ENCODE assay signal across 20 cellular contexts in genomic region chr21:41681336-41681801, GRCh38.
DNase-seq lines count a peak whose midpoint lies in the region; ATAC-seq and TF ChIP-seq lines count a peak whose summit lies in the region.
"Had no signal": no experiment of that assay in that cellular context is flagged by ENCODE, and none has a peak within 500 bp of the region (broad histone marks: within the 10 kb centered on the region; RNA-seq: fewer than 3 reads in every experiment).

No MANE protein-coding gene starts in this region.

- peak overlapping the region; percentile 99 for H3K27ac ChIP-seq in 22Rv1
- H3K27ac ChIP-seq in PC-3 (ENCODE audit: low read length): peak overlapping the region; percentile 98
- H3K27ac ChIP-seq in esophagus (ENCODE audit: low read depth in 2 of 2, low read length in 1 of 2): peak overlapping the region; percentile 98 to 100
- H3K27ac ChIP-seq: cardiac muscle cell, heart left ventricle, testis had no signal

- POLR2A ChIA-PET in PC-3 (lab: Charles Lee; ENCODE audit: unreplicated experiment): no interaction called here

- BruUV-seq in PC-3 (replicated peaks; lab: Mats Ljungman, UMichigan): no TSS peak

- peak overlapping the region; percentile 17; the same call in 1 of the 2 replicates for H3K4me3 ChIP-seq in PC-3 (ENCODE audit: low read length)
- H3K4me3 ChIP-seq in esophagus (ENCODE audit: low read depth in 1 of 2, low read length in 2 of 2): peak overlapping the region in 1 of 2 donors; percentile 17
- H3K4me3 ChIP-seq: cardiac muscle cell, heart left ventricle, lung, testis had no signal

- peaks cover 12% of the 10 kb centered on the region; the same call in 1 of the 2 replicates for H3K79me2 ChIP-seq in PC-3 (ENCODE audit: low read length)

- peaks cover 93% of the 10 kb centered on the region for H3K4me1 ChIP-seq in PC-3 (ENCODE audit: insufficient read depth, low read length)
- H3K4me1 ChIP-seq in esophagus (ENCODE audit: control insufficient read depth in 2 of 2, insufficient read depth in 2 of 2, low read length in 1 of 2): peaks cover 11 to 43% of the 10 kb centered on the region in 2 donors

- H3K27ac Mint-ChIP-seq in progenitor cell of endocrine pancreas: peak overlapping the region; percentile 80
- H3K27ac Mint-ChIP-seq: activated B cell treated with CpG ODN at 0.5 μM for 24 hours; activated CD8-positive, alpha-beta T cell treated with anti-CD3 and anti-CD28 coated beads for 36 hours; CD4-positive, alpha-beta T cell; natural killer cell had no signal

- peak overlapping the region; percentile 4; the same call in 1 of the 2 replicates for H2AFZ ChIP-seq in PC-3 (ENCODE audit: low read length)

- H3K9me3 ChIP-seq in PC-3 (ENCODE audit: low read length) (no peaks in the 10 kb centered on the region), esophagus (ENCODE audit: control insufficient read depth in 2 of 2, insufficient read depth in 1 of 2, low read depth in 1 of 2, low read length in 1 of 2) (no peaks in the 10 kb centered on the region)
- H3K9me3 ChIP-seq: heart left ventricle, testis had no signal

- peak overlapping the region; percentile 58 for H3K9ac ChIP-seq in PC-3 (ENCODE audit: low read length)

- peaks cover 57% of the 10 kb centered on the region for H3K4me1 Mint-ChIP-seq in progenitor cell of endocrine pancreas (ENCODE audit: low read depth)
- H3K4me1 Mint-ChIP-seq: activated B cell treated with CpG ODN at 0.5 μM for 24 hours had no signal

- CTCF ChIA-PET in PC-3 (lab: Charles Lee): no interaction called here

- intact Hi-C loops in PC-3 (cut with micrococcal nuclease): loop anchor here (5.0 kb wide), 1 partner anchor 36 kb away; no protein-coding TSS in a partner anchor

- H3K27me3 ChIP-seq in PC-3 (ENCODE audit: low read length) (no peaks in the 10 kb centered on the region), esophagus (ENCODE audit: control insufficient read depth in 1 of 2, insufficient read depth in 2 of 2, low read length in 2 of 2) (no peaks in the 10 kb centered on the region)
- H3K27me3 ChIP-seq: cardiac muscle cell, testis had no signal

- no peaks in the 10 kb centered on the region for H3K9me3 Mint-ChIP-seq in progenitor cell of endocrine pancreas (ENCODE audit: low read depth)
- H3K9me3 Mint-ChIP-seq: activated B cell treated with CpG ODN at 0.5 μM for 24 hours; activated CD8-positive, alpha-beta T cell treated with anti-CD3 and anti-CD28 coated beads for 36 hours; CD4-positive, alpha-beta T cell; H9; natural killer cell had no signal

- H3K4me2 ChIP-seq in PC-3 (ENCODE audit: low read length): peak overlapping the region; percentile 72

- H3K36me3 ChIP-seq in PC-3 (ENCODE audit: low read depth, low read length): no peaks in the 10 kb centered on the region
- H3K36me3 ChIP-seq in esophagus (ENCODE audit: control insufficient read depth in 2 of 2, insufficient read depth in 2 of 2, low read length in 1 of 2): no peaks in the 10 kb centered on the region
- H3K36me3 ChIP-seq: cardiac muscle cell, heart left ventricle had no signal

- no peak overlapping the region for H3K4me3 Mint-ChIP-seq in progenitor cell of endocrine pancreas (ENCODE audit: low read depth)
- H3K4me3 Mint-ChIP-seq: activated B cell treated with CpG ODN at 0.5 μM for 24 hours; activated CD8-positive, alpha-beta T cell treated with anti-CD3 and anti-CD28 coated beads for 36 hours; CD4-positive, alpha-beta T cell; H9; natural killer cell had no signal

- TF ChIP-seq CTCF in 22Rv1 (IDR thresholded peaks at IDR 0.05) (no peak), PC-3 (conservative IDR thresholded peaks at IDR 0.05; ENCODE audit: low read depth, low read length) (no peak), progenitor cell of endocrine pancreas (IDR thresholded peaks at IDR 0.05; ENCODE audit: unreplicated experiment) (no peak)

- no peaks in the 10 kb centered on the region for H3K9me2 ChIP-seq in PC-3 (replicated peaks; ENCODE audit: low read length)

- ATAC-seq in PC-3 (no peak), GM21360 (IDR thresholded peaks at IDR 0.05; ENCODE audit: unreplicated experiment) (no peak), HG02678 (IDR thresholded peaks at IDR 0.05; ENCODE audit: unreplicated experiment) (no peak)
- ATAC-seq: activated CD8-positive, alpha-beta T cell treated with anti-CD3 and anti-CD28 coated beads for 36 hours; heart left ventricle; natural killer cell had no signal

- H3F3A ChIP-seq in PC-3 (ENCODE audit: low read length, unreplicated experiment): peaks cover 12% of the 10 kb centered on the region

- H3K36me3 Mint-ChIP-seq in progenitor cell of endocrine pancreas (ENCODE audit: insufficient read depth): no peaks in the 10 kb centered on the region
- H3K36me3 Mint-ChIP-seq: natural killer cell had no signal

- 56 to 61% methylated on average over 21 of the region's 21 CpGs for WGBS in esophagus, 2 donors

- no peaks in the 10 kb centered on the region for H4K20me1 ChIP-seq in PC-3 (ENCODE audit: low read length)

- peak; percentile 90 for DNase-seq in PC-3
- no peak for DNase-seq in progenitor cell of endocrine pancreas (ENCODE audit: low spot score, unreplicated experiment)
- no peak for DNase-seq in stimulated activated CD8-positive, alpha-beta memory T cell treated with anti-CD3 and anti-CD28 coated beads, Interleukin-4, amount 100 ng/mL, for 48 hours
- DNase-seq in foreskin melanocyte: no peak
- DNase-seq: ACHN; activated B cell treated with CpG ODN at 0.5 μM for 24 hours; activated CD8-positive, alpha-beta T cell treated with anti-CD3 and anti-CD28 coated beads for 36 hours; CD4-positive, alpha-beta T cell; H9; heart left ventricle; natural killer cell; NCI-H1048; NCI-H2081 treated with DMSO at 0.1 percent for 48 hours; testis had no signal

- no peaks in the 10 kb centered on the region for H3K27me3 Mint-ChIP-seq in progenitor cell of endocrine pancreas
- H3K27me3 Mint-ChIP-seq: activated CD8-positive, alpha-beta T cell treated with anti-CD3 and anti-CD28 coated beads for 36 hours had no signal
